19 cellular contexts compared by ENCODE assay signal in genomic region chr6:39765508-39766065, GRCh38. TPM values are rescaled to one million over a fixed set of nuclear protein-coding genes. Genes with fewer than 3 reads are reported as not detected.
"Had no signal": no experiment of that assay in that cellular context is flagged by ENCODE, and none has a peak within 500 bp of the region (broad histone marks: within the 10 kb centered on the region; RNA-seq: fewer than 3 reads in every experiment).

No MANE protein-coding gene starts in this region.

- H3K36me3 ChIP-seq: heart left ventricle, transverse colon, vagina had no signal

- H3K27me3 Mint-ChIP-seq: activated CD4-positive, alpha-beta memory T cell treated with anti-CD3 and anti-CD28 coated beads, Interleukin-2, amount 10 ng/mL, durations not matched to agents 7 days and 5 days; activated CD8-positive, alpha-beta memory T cell treated with anti-CD3 and anti-CD28 coated beads, Interleukin-2, amount 10 ng/mL, durations not matched to agents 7 days and 5 days had no signal

- H3K4me3 Mint-ChIP-seq: activated CD4-positive, alpha-beta memory T cell treated with anti-CD3 and anti-CD28 coated beads, Interleukin-2, amount 10 ng/mL, durations not matched to agents 7 days and 5 days; activated CD8-positive, alpha-beta memory T cell treated with anti-CD3 and anti-CD28 coated beads, Interleukin-2, amount 10 ng/mL, durations not matched to agents 7 days and 5 days; activated naive CD8-positive, alpha-beta T cell; natural killer cell treated with Interleukin-12 subunit alpha and Interleukin-12 subunit beta and Interleukin-15 and Interleukin-18, amount 100 ng/mL, for 72 hours had no signal

- H3K27ac Mint-ChIP-seq: activated CD4-positive, alpha-beta memory T cell treated with anti-CD3 and anti-CD28 coated beads, Interleukin-2, amount 10 ng/mL, durations not matched to agents 7 days and 5 days; activated CD8-positive, alpha-beta memory T cell treated with anti-CD3 and anti-CD28 coated beads, Interleukin-2, amount 10 ng/mL, durations not matched to agents 7 days and 5 days; activated naive CD8-positive, alpha-beta T cell; natural killer cell treated with Interleukin-12 subunit alpha and Interleukin-12 subunit beta and Interleukin-15 and Interleukin-18, amount 100 ng/mL, for 72 hours had no signal

- ATAC-seq: activated CD8-positive, alpha-beta memory T cell treated with anti-CD3 and anti-CD28 coated beads, Interleukin-2, amount 10 ng/mL, durations not matched to agents 7 days and 5 days; body of pancreas; heart left ventricle; natural killer cell treated with Interleukin-12 subunit alpha and Interleukin-12 subunit beta and Interleukin-15 and Interleukin-18, amount 100 ng/mL, for 72 hours had no signal

- H3K9me3 Mint-ChIP-seq: activated CD4-positive, alpha-beta memory T cell treated with anti-CD3 and anti-CD28 coated beads, Interleukin-2, amount 10 ng/mL, durations not matched to agents 7 days and 5 days; natural killer cell treated with Interleukin-12 subunit alpha and Interleukin-12 subunit beta and Interleukin-15 and Interleukin-18, amount 100 ng/mL, for 72 hours had no signal

- H3K27me3 ChIP-seq: body of pancreas, heart left ventricle, transverse colon, vagina had no signal

- H3K9me3 ChIP-seq: body of pancreas, heart left ventricle, transverse colon, vagina had no signal

- H3K4me1 ChIP-seq: body of pancreas, vagina had no signal

- H3K27ac ChIP-seq: body of pancreas, heart left ventricle, transverse colon, vagina had no signal

- H3K4me1 Mint-ChIP-seq: activated CD4-positive, alpha-beta memory T cell treated with anti-CD3 and anti-CD28 coated beads, Interleukin-2, amount 10 ng/mL, durations not matched to agents 7 days and 5 days; activated CD8-positive, alpha-beta memory T cell treated with anti-CD3 and anti-CD28 coated beads, Interleukin-2, amount 10 ng/mL, durations not matched to agents 7 days and 5 days had no signal

- DNase-seq: activated CD4-positive, alpha-beta memory T cell treated with anti-CD3 and anti-CD28 coated beads, Interleukin-2, amount 10 ng/mL, durations not matched to agents 7 days and 5 days; activated CD4-positive, alpha-beta T cell treated with anti-CD3 and anti-CD28 coated beads for 48 hours; activated CD4-positive, CD25-positive, alpha-beta regulatory T cell; activated CD8-positive, alpha-beta memory T cell treated with anti-CD3 and anti-CD28 coated beads, Interleukin-2, amount 10 ng/mL, durations not matched to agents 7 days and 5 days; body of pancreas; erythroblast; heart left ventricle; posterior cingulate gyrus; retina; stimulated activated CD4-positive, alpha-beta T cell treated with anti-CD3 and anti-CD28 coated beads, Interleukin-12 subunit alpha, Interleukin-12 subunit beta, amount 100 ng/mL, for 4 hours; stimulated activated CD4-positive, alpha-beta T cell treated with anti-CD3 and anti-CD28 coated beads, Interleukin-2, amount 100 ng/mL, for 24 hours; stimulated activated naive CD4-positive, alpha-beta T cell treated with Interleukin-2 at 50 U/mL for 16 hours; T-helper 1 cell; T-helper 9 cell; transverse colon had no signal

- H3K4me3 ChIP-seq: body of pancreas, heart left ventricle, transverse colon, vagina had no signal

- H3K36me3 Mint-ChIP-seq: activated CD8-positive, alpha-beta memory T cell treated with anti-CD3 and anti-CD28 coated beads, Interleukin-2, amount 10 ng/mL, durations not matched to agents 7 days and 5 days; activated naive CD8-positive, alpha-beta T cell; natural killer cell treated with Interleukin-12 subunit alpha and Interleukin-12 subunit beta and Interleukin-15 and Interleukin-18, amount 100 ng/mL, for 72 hours had no signal

RNA-seq across cellular contexts. Expression of gene DAAM2, which starts 26.6 kb away (rescaled TPM):
- total RNA-seq: activated CD4-positive, alpha-beta memory T cell treated with anti-CD3 and anti-CD28 coated beads, Interleukin-2, amount 10 ng/mL, durations not matched to agents 7 days and 5 days; activated CD8-positive, alpha-beta memory T cell treated with anti-CD3 and anti-CD28 coated beads, Interleukin-2, amount 10 ng/mL, durations not matched to agents 7 days and 5 days; natural killer cell treated with Interleukin-12 subunit alpha and Interleukin-12 subunit beta and Interleukin-15 and Interleukin-18, amount 100 ng/mL, for 72 hours had no signal

RNA-seq across cellular contexts. Expression of gene KIF6, which starts 40.4 kb away (rescaled TPM):
- total RNA-seq: activated CD4-positive, alpha-beta memory T cell treated with anti-CD3 and anti-CD28 coated beads, Interleukin-2, amount 10 ng/mL, durations not matched to agents 7 days and 5 days; activated CD8-positive, alpha-beta memory T cell treated with anti-CD3 and anti-CD28 coated beads, Interleukin-2, amount 10 ng/mL, durations not matched to agents 7 days and 5 days; body of pancreas; cardiac septum; natural killer cell treated with Interleukin-12 subunit alpha and Interleukin-12 subunit beta and Interleukin-15 and Interleukin-18, amount 100 ng/mL, for 72 hours; vagina had no signal
